Comparison of ENCODE assay signal across 20 cellular contexts in the genomic region with DNA sequence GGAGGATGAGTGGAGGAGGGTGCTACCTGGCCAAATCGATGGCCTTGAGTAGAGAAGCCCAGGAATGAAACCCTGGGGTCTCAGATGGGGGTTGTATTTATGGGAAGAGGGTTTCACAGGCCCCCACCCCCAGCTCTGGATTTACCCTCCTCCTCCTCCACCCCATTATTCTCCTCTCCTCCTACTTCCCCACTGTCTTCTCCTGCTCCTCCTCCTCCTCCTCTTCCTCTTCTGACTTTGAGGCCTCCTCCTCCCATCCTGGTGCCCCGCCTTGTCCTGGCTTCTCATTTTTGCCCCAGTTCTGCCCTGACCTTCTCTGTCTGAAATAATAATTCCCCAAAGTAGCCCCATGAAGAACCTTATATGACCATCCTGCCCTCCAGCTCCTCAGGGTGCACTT.
DNase-seq lines count a peak whose midpoint lies in the region; ATAC-seq and TF ChIP-seq lines count a peak whose summit lies in the region.
"Had no signal": no experiment of that assay in that cellular context is flagged by ENCODE, and none has a peak within 500 bp of the region (broad histone marks: within the 10 kb centered on the region; RNA-seq: fewer than 3 reads in every experiment).

No MANE protein-coding gene starts in this region.

- H3K4me1 Mint-ChIP-seq in natural killer cell (peaks cover 59 to 61% of the 10 kb centered on the region in 2 donors), T-helper 17 cell (peaks cover 50% of the 10 kb centered on the region), endodermal cell (no peaks in the 10 kb centered on the region)
- peaks cover 26 to 47% of the 10 kb centered on the region in 2 donors for H3K4me1 Mint-ChIP-seq in natural killer cell treated with Interleukin-12 subunit alpha and Interleukin-12 subunit beta and Interleukin-15 and Interleukin-18, amount 100 ng/mL, for 72 hours (ENCODE audit: low read depth in 2 of 2)
- peaks cover 81% of the 10 kb centered on the region for H3K4me1 Mint-ChIP-seq in activated T-cell treated with anti-CD3 and anti-CD28 coated beads, Interleukin-2, amount 50 U/mL, for 24 hours (ENCODE audit: low read depth)

- H3K4me3 Mint-ChIP-seq in natural killer cell (no peak overlapping the region), T-helper 17 cell (no peak overlapping the region), endodermal cell (no peak overlapping the region)
- H3K4me3 Mint-ChIP-seq in natural killer cell treated with Interleukin-12 subunit alpha and Interleukin-12 subunit beta and Interleukin-15 and Interleukin-18, amount 100 ng/mL, for 72 hours: no peak overlapping the region
- H3K4me3 Mint-ChIP-seq in activated T-cell treated with anti-CD3 and anti-CD28 coated beads, Interleukin-2, amount 50 U/mL, for 24 hours: no peak overlapping the region

- no peaks in the 10 kb centered on the region for H3K27me3 Mint-ChIP-seq in natural killer cell (ENCODE audit: low read depth in 2 of 2)
- H3K27me3 Mint-ChIP-seq in natural killer cell treated with Interleukin-12 subunit alpha and Interleukin-12 subunit beta and Interleukin-15 and Interleukin-18, amount 100 ng/mL, for 72 hours: no peaks in the 10 kb centered on the region
- no peaks in the 10 kb centered on the region for H3K27me3 Mint-ChIP-seq in T-helper 17 cell
- H3K27me3 Mint-ChIP-seq in endodermal cell (ENCODE audit: insufficient read depth): peaks cover 4% of the 10 kb centered on the region
- no peaks in the 10 kb centered on the region for H3K27me3 Mint-ChIP-seq in activated T-cell treated with anti-CD3 and anti-CD28 coated beads, Interleukin-2, amount 50 U/mL, for 24 hours

- H3K4me3 ChIP-seq in endodermal cell (ENCODE audit: low read length): no peak overlapping the region
- H3K4me3 ChIP-seq: SJCRH30 had no signal

- H3K9ac ChIP-seq in endodermal cell (ENCODE audit: extremely low read depth, low read length, poor library complexity, severe bottlenecking): no peak overlapping the region
- H3K9ac ChIP-seq: KMS-11 had no signal

- DNase-seq in natural killer cell: no peak
- DNase-seq in natural killer cell treated with Interleukin-12 subunit alpha and Interleukin-12 subunit beta and Interleukin-15 and Interleukin-18, amount 100 ng/mL, for 72 hours (ENCODE audit: low spot score): no peak
- DNase-seq in T-helper 17 cell: no peak
- DNase-seq in left lobe of liver (ENCODE audit: low spot score): no peak
- DNase-seq in endodermal cell: no peak
- no peak for DNase-seq in activated T-cell treated with anti-CD3 and anti-CD28 coated beads, Interleukin-2, amount 50 U/mL, for 24 hours
- DNase-seq: C1 segment of cervical spinal cord, DMS79, H7, NCI-H1092 treated with DMSO at 0.1 percent for 48 hours, NCI-H146, NCI-H2029 treated with DMSO at 0.1 percent for 48 hours, NCI-H2171, NCI-H526, SJCRH30 had no signal

- H3K4me1 ChIP-seq in endodermal cell (ENCODE audit: control insufficient read depth, insufficient read depth, low read length): no peaks in the 10 kb centered on the region
- H3K4me1 ChIP-seq: SJCRH30 had no signal

- no peaks in the 10 kb centered on the region for H3K9me3 ChIP-seq in T-helper 17 cell (ENCODE audit: control insufficient read depth, low read length, poor library complexity, severe bottlenecking)
- no peaks in the 10 kb centered on the region for H3K9me3 ChIP-seq in endodermal cell (ENCODE audit: control insufficient read depth, low read length)
- H3K9me3 ChIP-seq: SJCRH30 had no signal

- WGBS in endodermal cell (ENCODE audit: insufficient coverage in 1 of 2, insufficient read length in 1 of 2), 2 experiments: 83 to 90% methylated on average over 1 to 2 of the region's 2 CpGs

- no peak for TF ChIP-seq CTCF in natural killer cell (IDR thresholded peaks at IDR 0.05)
- TF ChIP-seq CTCF in endodermal cell (conservative IDR thresholded peaks at IDR 0.05): no peak

- H3K27ac Mint-ChIP-seq in natural killer cell (peak overlapping the region; percentile 91 to 94), T-helper 17 cell (peak overlapping the region; percentile 81), endodermal cell (no peak overlapping the region)
- peak overlapping the region in 1 of 2 donors; percentile 58 for H3K27ac Mint-ChIP-seq in natural killer cell treated with Interleukin-12 subunit alpha and Interleukin-12 subunit beta and Interleukin-15 and Interleukin-18, amount 100 ng/mL, for 72 hours
- H3K27ac Mint-ChIP-seq in activated T-cell treated with anti-CD3 and anti-CD28 coated beads, Interleukin-2, amount 50 U/mL, for 24 hours: no peak overlapping the region

- no peaks in the 10 kb centered on the region for H3K36me3 ChIP-seq in endodermal cell (ENCODE audit: control insufficient read depth, insufficient read depth, low read length)
- H3K36me3 ChIP-seq: SJCRH30 had no signal

- H3K27ac ChIP-seq in endodermal cell (ENCODE audit: low read depth, low read length): no peak overlapping the region
- H3K27ac ChIP-seq: HL-60, KMS-11, SJCRH30 had no signal

- peaks cover 3 to 9% of the 10 kb centered on the region in 2 donors for H3K9me3 Mint-ChIP-seq in natural killer cell
- H3K9me3 Mint-ChIP-seq in natural killer cell treated with Interleukin-12 subunit alpha and Interleukin-12 subunit beta and Interleukin-15 and Interleukin-18, amount 100 ng/mL, for 72 hours: no peaks in the 10 kb centered on the region
- H3K9me3 Mint-ChIP-seq in endodermal cell: no peaks in the 10 kb centered on the region
- peaks cover 8% of the 10 kb centered on the region for H3K9me3 Mint-ChIP-seq in activated T-cell treated with anti-CD3 and anti-CD28 coated beads, Interleukin-2, amount 50 U/mL, for 24 hours

- H3K36me3 Mint-ChIP-seq in natural killer cell: no peaks in the 10 kb centered on the region
- no peaks in the 10 kb centered on the region for H3K36me3 Mint-ChIP-seq in natural killer cell treated with Interleukin-12 subunit alpha and Interleukin-12 subunit beta and Interleukin-15 and Interleukin-18, amount 100 ng/mL, for 72 hours
- H3K36me3 Mint-ChIP-seq in T-helper 17 cell (ENCODE audit: low read depth): peaks cover 5% of the 10 kb centered on the region
- H3K36me3 Mint-ChIP-seq in endodermal cell (ENCODE audit: low read depth): no peaks in the 10 kb centered on the region
- no peaks in the 10 kb centered on the region for H3K36me3 Mint-ChIP-seq in activated T-cell treated with anti-CD3 and anti-CD28 coated beads, Interleukin-2, amount 50 U/mL, for 24 hours (ENCODE audit: low read depth)

- no peak for ATAC-seq in natural killer cell
- no peak for ATAC-seq in natural killer cell treated with Interleukin-12 subunit alpha and Interleukin-12 subunit beta and Interleukin-15 and Interleukin-18, amount 100 ng/mL, for 72 hours
- ATAC-seq in T-helper 17 cell: no peak
- ATAC-seq in left lobe of liver: peak; percentile 32
- ATAC-seq in GM21360 (IDR thresholded peaks at IDR 0.05; ENCODE audit: unreplicated experiment): no peak
- ATAC-seq in GM18858 (IDR thresholded peaks at IDR 0.05; ENCODE audit: unreplicated experiment): no peak
- ATAC-seq: Panc1 had no signal

- intact Hi-C loops in natural killer cell (cut with micrococcal nuclease): no loop called here

- H3K27me3 ChIP-seq in endodermal cell (ENCODE audit: control insufficient read depth, insufficient read depth, low read length, poor library complexity, severe bottlenecking): no peaks in the 10 kb centered on the region
- H3K27me3 ChIP-seq: SJCRH30 had no signal

Comparison
In these comparisons a context has a peak if more than half of its experiments do, and no peak if none do; other contexts are left out.
1. H3K27ac Mint-ChIP-seq: peak in natural killer cell (2 of 2) and T-helper 17 cell (single experiment); none in endodermal cell (single experiment) and activated T-cell treated with anti-CD3 and anti-CD28 coated beads, Interleukin-2, amount 50 U/mL, for 24 hours (single experiment).